Comparison of ENCODE assay signal across 20 cellular contexts in the genomic region with DNA sequence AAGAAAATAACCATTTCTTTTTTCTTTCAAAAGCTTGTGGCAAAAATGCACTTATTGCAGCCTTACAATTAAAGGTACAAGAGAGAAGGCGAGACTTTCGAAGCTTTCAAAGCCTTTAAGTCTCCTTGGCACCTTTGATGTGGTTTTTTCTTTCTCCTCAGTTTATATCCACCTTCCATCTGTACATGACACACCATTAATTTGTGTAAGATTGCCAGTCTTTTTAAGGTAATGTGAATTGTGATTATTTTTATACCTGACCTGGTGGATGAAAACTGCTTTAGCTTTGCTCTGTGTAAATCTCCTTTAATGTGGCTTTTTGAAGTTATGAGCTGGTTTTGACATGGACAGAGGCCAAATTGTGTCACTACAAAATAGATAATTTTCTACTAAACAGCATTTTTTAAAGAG.
"Had no signal": no experiment of that assay in that cellular context is flagged by ENCODE, and none has a peak within 500 bp of the region (broad histone marks: within the 10 kb centered on the region; RNA-seq: fewer than 3 reads in every experiment).

No MANE protein-coding gene starts in this region.

- H3K4me3 ChIP-seq: body of pancreas, MG63 had no signal

- H3K4me1 ChIP-seq: body of pancreas had no signal

- H3K27me3 ChIP-seq: body of pancreas, MG63 had no signal

- H3K27ac ChIP-seq: body of pancreas, VCaP had no signal

- DNase-seq: activated CD4-positive, alpha-beta memory T cell treated with anti-CD3 and anti-CD28 coated beads for 36 hours; activated CD4-positive, alpha-beta T cell treated with anti-CD3 and anti-CD28 coated beads, Interleukin-2, amount 10 ng/mL, durations not matched to agents 7 days and 5 days; activated CD4-positive, CD25-positive, alpha-beta regulatory T cell; activated CD8-positive, alpha-beta memory T cell treated with anti-CD3 and anti-CD28 coated beads for 24 hours; activated effector memory CD4-positive, alpha-beta T cell treated with anti-CD3 and anti-CD28 coated beads, Interleukin-2, amount 50 U/mL, for 16 hours; activated naive CD4-positive, alpha-beta T cell treated with Interleukin-2 at 50 U/mL for 16 hours; activated naive CD8-positive, alpha-beta T cell treated with anti-CD3 and anti-CD28 coated beads, Interleukin-2, amount 50 U/mL, for 24 hours; activated T-cell treated with anti-CD3 and anti-CD28 coated beads, Interleukin-2, amount 50 U/mL, for 4 hours; body of pancreas; central memory CD4-positive, alpha-beta T cell; KG1; MG63; MV-4-11; NCI-H1092 treated with DMSO at 0.1 percent for 48 hours; NCI-H1436 treated with DMSO at 0.1 percent for 48 hours; NCI-H187; NCI-H510A treated with DMSO at 0.1 percent for 48 hours; SHP77; T-helper 1 cell had no signal

- H3K9me3 ChIP-seq: body of pancreas, MG63 had no signal
